Comparison of ENCODE assay signal across 1 cellular context in the genomic region with DNA sequence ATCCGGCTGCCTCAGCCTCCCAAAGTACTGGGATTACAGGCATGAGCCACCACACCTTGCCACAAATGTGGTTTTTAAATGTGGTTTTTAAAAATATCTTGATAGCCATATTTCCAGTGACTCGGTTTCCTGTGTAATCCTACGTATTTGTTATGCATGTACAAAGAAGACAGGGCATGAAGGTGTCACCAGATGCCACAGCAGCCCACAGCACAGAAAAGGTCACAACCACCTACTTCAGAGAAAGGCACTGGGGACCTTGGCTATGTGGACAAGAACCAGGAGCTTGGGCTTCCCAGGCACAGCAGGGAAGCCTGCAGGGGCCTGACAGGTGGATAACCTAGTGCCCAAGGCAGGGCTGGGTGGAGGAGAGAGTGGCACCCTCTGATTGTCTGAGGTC.
TF ChIP-seq lines count a peak whose summit lies in the region.

No MANE protein-coding gene starts in this region.

TF ChIP-seq in H1, 55 proteins besides CTCF, POLR2A, EP300 and RAD21:
- no peak for TF ChIP-seq SP1 (IDR thresholded peaks at IDR 0.05; ENCODE audit: low read depth, low read length)
- no peak for TF ChIP-seq HDAC2 (IDR thresholded peaks at IDR 0.05; ENCODE audit: borderline replicate concordance in 1 of 2, low read depth in 2 of 2, low read length in 2 of 2)
- TF ChIP-seq, protein P1, sequence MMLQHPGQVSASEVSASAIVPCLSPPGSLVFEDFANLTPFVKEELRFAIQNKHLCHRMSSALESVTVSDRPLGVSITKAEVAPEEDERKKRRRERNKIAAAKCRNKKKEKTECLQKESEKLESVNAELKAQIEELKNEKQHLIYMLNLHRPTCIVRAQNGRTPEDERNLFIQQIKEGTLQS (IDR thresholded peaks at IDR 0.05; ENCODE audit: insufficient read depth, low read depth, low read length): no peak
- TF ChIP-seq PHF8 (conservative IDR thresholded peaks at IDR 0.05; ENCODE audit: low read depth, low read length): no peak
- TF ChIP-seq JUND (IDR thresholded peaks at IDR 0.05; ENCODE audit: low read length): no peak
- TF ChIP-seq POLR2AphosphoS5 (IDR thresholded peaks at IDR 0.05; ENCODE audit: low read depth, low read length): no peak
- no peak for TF ChIP-seq TAF7 (optimal IDR thresholded peaks at IDR 0.05; ENCODE audit: borderline replicate concordance, low read depth, low read length)
